ENCODE assay signal across 7 cellular contexts in genomic region chr2:215434447-215435260, GRCh38. TPM values are rescaled to one million over a fixed set of nuclear protein-coding genes. Genes with fewer than 3 reads are reported as not detected.
DNase-seq lines count a peak whose midpoint lies in the region; ATAC-seq, FAIRE-seq and TF ChIP-seq lines count a peak whose summit lies in the region.

No MANE protein-coding gene starts in this region.

- no peaks in the 10 kb centered on the region for H3K27me3 ChIP-seq in pancreas

- FAIRE-seq in pancreas (lab: Jason Lieb, UNC): no peak

- H3K9me3 Mint-ChIP-seq in activated T-helper 1 cell treated with anti-CD3 and anti-CD28 coated beads, Interleukin-12 subunit alpha, Interleukin-12 subunit beta, Interleukin-2, Interleukin-4 antibody, amounts not matched to agents 30 ng/mL and 10 ng/mL and 1 ng/mL, durations not matched to agents 14 hours and 24 hours and 36 hours: no peaks in the 10 kb centered on the region

- H3K4me3 Mint-ChIP-seq in activated T-helper 1 cell treated with anti-CD3 and anti-CD28 coated beads, Interleukin-12 subunit alpha, Interleukin-12 subunit beta, Interleukin-2, Interleukin-4 antibody, amounts not matched to agents 30 ng/mL and 10 ng/mL and 1 ng/mL, durations not matched to agents 14 hours and 24 hours and 36 hours: peak overlapping the region; percentile 57

- DNase-seq in HFF-Myc (ENCODE audit: extremely low read depth, low read depth): no peak
- DNase-seq in activated T-helper 1 cell treated with anti-CD3 and anti-CD28 coated beads, Interleukin-12 subunit alpha, Interleukin-12 subunit beta, Interleukin-2, Interleukin-4 antibody, amounts not matched to agents 30 ng/mL and 10 ng/mL and 1 ng/mL, durations not matched to agents 14 hours and 24 hours and 36 hours (ENCODE audit: low spot score): no peak
- DNase-seq in AML-193 (lab: John Stamatoyannopoulos, UW): no peak
- DNase-seq in NCI-H1436 (lab: John Stamatoyannopoulos, UW): no peak
- no peak for DNase-seq in pancreas

- peaks cover 11% of the 10 kb centered on the region for H3K4me1 Mint-ChIP-seq in activated T-helper 1 cell treated with anti-CD3 and anti-CD28 coated beads, Interleukin-12 subunit alpha, Interleukin-12 subunit beta, Interleukin-2, Interleukin-4 antibody, amounts not matched to agents 30 ng/mL and 10 ng/mL and 1 ng/mL, durations not matched to agents 14 hours and 24 hours and 36 hours (ENCODE audit: low read depth)

- H3K9me3 ChIP-seq in pancreas: no peaks in the 10 kb centered on the region

- no peaks in the 10 kb centered on the region for H3K36me3 Mint-ChIP-seq in activated T-helper 1 cell treated with anti-CD3 and anti-CD28 coated beads, Interleukin-12 subunit alpha, Interleukin-12 subunit beta, Interleukin-2, Interleukin-4 antibody, amounts not matched to agents 30 ng/mL and 10 ng/mL and 1 ng/mL, durations not matched to agents 14 hours and 24 hours and 36 hours (ENCODE audit: low read depth)

- H3K36me3 ChIP-seq in pancreas: no peaks in the 10 kb centered on the region

- peak overlapping the region in 12 of 21 experiments; percentile 1 to 88 (median 74) for H3K27ac ChIP-seq in skin epidermis
- no peak overlapping the region for H3K27ac ChIP-seq in pancreas

- H3K4me3 ChIP-seq in HFF-Myc (replicated peaks; ENCODE audit: low read depth, low read length) (peak overlapping the region; percentile 85), iPS-11a (ENCODE audit: low read depth, low read length) (peak overlapping the region; percentile 77), skin epidermis (peak overlapping the region in 6 of 7 experiments; percentile 40 to 48 (median 44)), pancreas (peak overlapping the region in 2 of 4 donors; percentile 41 to 54)

- H3K27ac Mint-ChIP-seq in activated T-helper 1 cell treated with anti-CD3 and anti-CD28 coated beads, Interleukin-12 subunit alpha, Interleukin-12 subunit beta, Interleukin-2, Interleukin-4 antibody, amounts not matched to agents 30 ng/mL and 10 ng/mL and 1 ng/mL, durations not matched to agents 14 hours and 24 hours and 36 hours: no peak overlapping the region

- ATAC-seq in pancreas: no peak

- TF ChIP-seq CTCF in HFF-Myc (IDR thresholded peaks at IDR 0.05; ENCODE audit: low read depth, low read length, missing control alignments) (no peak), pancreas (IDR thresholded peaks at IDR 0.05) (no peak)

- intact Hi-C loops in activated T-helper 1 cell treated with anti-CD3 and anti-CD28 coated beads, Interleukin-12 subunit alpha, Interleukin-12 subunit beta, Interleukin-2, Interleukin-4 antibody, amounts not matched to agents 30 ng/mL and 10 ng/mL and 1 ng/mL, durations not matched to agents 14 hours and 24 hours and 36 hours (cut with micrococcal nuclease): loop anchor here (5.0 kb wide), 1 partner anchor 627 kb away; the partner anchor contains the start of gene BARD1
- intact Hi-C loops in pancreas (cut with DNase I): no loop called here

- H3K27me3 Mint-ChIP-seq in activated T-helper 1 cell treated with anti-CD3 and anti-CD28 coated beads, Interleukin-12 subunit alpha, Interleukin-12 subunit beta, Interleukin-2, Interleukin-4 antibody, amounts not matched to agents 30 ng/mL and 10 ng/mL and 1 ng/mL, durations not matched to agents 14 hours and 24 hours and 36 hours (ENCODE audit: insufficient read depth): peaks cover 79% of the 10 kb centered on the region

- H3K4me1 ChIP-seq in pancreas: no peaks in the 10 kb centered on the region

- WGBS in pancreas, 2 donors: 66 to 70% methylated on average over 10 of the region's 10 CpGs

RNA-seq across cellular contexts. Expression of gene FN1, which starts 1.2 kb away (rescaled TPM):
- 1.6 and 2.7 TPM in 2 replicates for total RNA-seq in activated T-helper 1 cell treated with anti-CD3 and anti-CD28 coated beads, Interleukin-12 subunit alpha, Interleukin-12 subunit beta, Interleukin-2, Interleukin-4 antibody, amounts not matched to agents 30 ng/mL and 10 ng/mL and 1 ng/mL, durations not matched to agents 14 hours and 24 hours and 36 hours
- 100 to 1,000 TPM in 2 of 6 donors, 10 to 100 TPM in 3, 1 to 10 TPM in 1; 8.9 to 432 (median 38.8) TPM for total RNA-seq in pancreas
- 10 to 100 TPM; 17.0 to 17.9 TPM for polyA plus RNA-seq in pancreas

Comparison
In these comparisons a context has a peak if more than half of its experiments do, and no peak if none do; other contexts are left out.
1. H3K27ac ChIP-seq: peak in skin epidermis (12 of 21); none in pancreas (0 of 4).